In the genomic region with DNA sequence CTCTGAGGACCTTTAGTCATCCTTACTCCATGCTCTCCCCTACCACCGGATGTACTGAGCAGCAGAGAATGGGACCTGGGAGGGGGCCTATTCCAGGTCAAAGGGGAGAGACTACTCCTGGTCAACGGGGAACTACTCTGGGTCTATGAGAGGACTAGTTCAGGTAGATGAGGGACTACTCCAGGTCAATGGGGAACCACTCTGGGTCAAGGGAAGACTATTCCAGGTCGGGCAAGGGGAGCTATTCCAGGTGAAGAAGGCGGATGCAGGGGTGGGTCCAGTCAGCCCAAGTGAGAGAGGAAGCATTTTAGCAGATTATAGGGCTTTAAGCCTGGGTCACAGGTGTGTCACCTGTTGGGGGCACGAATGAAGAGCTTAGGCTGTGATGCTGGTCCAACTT, we compare ENCODE assay signal across 23 cellular contexts. TPM values are rescaled to one million over a fixed set of nuclear protein-coding genes. Genes with fewer than 3 reads are reported as not detected.
A peak's percentile ranks its signal among the peaks of the same experiment; 100 is the strongest.
DNase-seq lines count a peak whose midpoint lies in the region; ATAC-seq lines count a peak whose summit lies in the region.
"Had no signal": no experiment of that assay in that cellular context is flagged by ENCODE, and none has a peak within 500 bp of the region (broad histone marks: within the 10 kb centered on the region; RNA-seq: fewer than 3 reads in every experiment).

No MANE protein-coding gene starts in this region.

- POLR2A ChIA-PET in activated CD4-positive, alpha-beta T cell treated with anti-CD3 and anti-CD28 coated beads for 36 hours (lab: Charles Lee) = interaction anchor here (0.6 to 1.7 kb wide), 4 partner anchors 30 to 53 kb away, joined by 3 to 7 read pairs (median 6); no protein-coding TSS in a partner anchor
- POLR2A ChIA-PET in activated CD4-positive, alpha-beta memory T cell treated with anti-CD3 and anti-CD28 coated beads for 36 hours (lab: Charles Lee) = interaction anchor here (0.8 to 2.9 kb wide), 8 partner anchors 8 to 76 kb away, joined by 3 to 10 read pairs (median 3); partner anchors contain the start of genes CCM2 and TBRG4

- H3K36me3 ChIP-seq in CD4-positive, CD25-positive, alpha-beta regulatory T cell (ENCODE audit: control insufficient read depth, insufficient read depth, low read length) = peaks cover 61% of the 10 kb centered on the region
- peaks cover 3% of the 10 kb centered on the region for H3K36me3 ChIP-seq in H7 (replicated peaks; ENCODE audit: control insufficient read depth, insufficient read depth, low read length)
- H3K36me3 ChIP-seq: ovary had no signal

- H3K9me3 Mint-ChIP-seq in activated CD4-positive, alpha-beta T cell treated with anti-CD3 and anti-CD28 coated beads for 36 hours (ENCODE audit: low read depth) = no peaks in the 10 kb centered on the region
- no peaks in the 10 kb centered on the region for H3K9me3 Mint-ChIP-seq in CD4-positive, CD25-positive, alpha-beta regulatory T cell
- H3K9me3 Mint-ChIP-seq in activated CD4-positive, alpha-beta memory T cell treated with anti-CD3 and anti-CD28 coated beads for 36 hours = no peaks in the 10 kb centered on the region
- no peaks in the 10 kb centered on the region for H3K9me3 Mint-ChIP-seq in memory B cell
- H3K9me3 Mint-ChIP-seq: stimulated activated naive CD8-positive, alpha-beta T cell treated with anti-CD3 and anti-CD28 coated beads, Interleukin-15, amount 100 ng/mL, for 72 hours; type B pancreatic cell had no signal

- H3K27ac ChIP-seq in CD4-positive, CD25-positive, alpha-beta regulatory T cell (ENCODE audit: insufficient read depth, low read length, poor library complexity, severe bottlenecking) = peak overlapping the region; percentile 42
- H3K27ac ChIP-seq: esophagus muscularis mucosa, ovary had no signal

- no peaks in the 10 kb centered on the region for H3K9me3 ChIP-seq in CD4-positive, CD25-positive, alpha-beta regulatory T cell (ENCODE audit: control insufficient read depth in 2 of 2, low read length in 2 of 2)
- H3K9me3 ChIP-seq: esophagus muscularis mucosa, ovary had no signal

- peaks cover 69% of the 10 kb centered on the region for H3K4me1 Mint-ChIP-seq in activated CD4-positive, alpha-beta T cell treated with anti-CD3 and anti-CD28 coated beads for 36 hours
- H3K4me1 Mint-ChIP-seq in CD4-positive, CD25-positive, alpha-beta regulatory T cell = peaks cover 35 to 87% (median 65%) of the 10 kb centered on the region in 4 donors
- peaks cover 78% of the 10 kb centered on the region for H3K4me1 Mint-ChIP-seq in activated CD4-positive, alpha-beta memory T cell treated with anti-CD3 and anti-CD28 coated beads for 36 hours (ENCODE audit: low read depth)
- peaks cover 44% of the 10 kb centered on the region for H3K4me1 Mint-ChIP-seq in memory B cell

- no peaks in the 10 kb centered on the region for H3K27me3 ChIP-seq in CD4-positive, CD25-positive, alpha-beta regulatory T cell (ENCODE audit: control insufficient read depth, insufficient read depth, low read length)
- H3K27me3 ChIP-seq in H7 (ENCODE audit: control insufficient read depth, insufficient read depth, low read length) = no peaks in the 10 kb centered on the region
- H3K27me3 ChIP-seq: esophagus muscularis mucosa, ovary had no signal

- peak overlapping the region; percentile 70 for H3K4me3 ChIP-seq in CD4-positive, CD25-positive, alpha-beta regulatory T cell (ENCODE audit: low read depth, low read length)
- H3K4me3 ChIP-seq in H7 (ENCODE audit: insufficient read depth, low read depth, low read length) = no peak overlapping the region
- H3K4me3 ChIP-seq: esophagus muscularis mucosa, ovary had no signal

- H3K27me3 Mint-ChIP-seq in activated CD4-positive, alpha-beta T cell treated with anti-CD3 and anti-CD28 coated beads for 36 hours = no peaks in the 10 kb centered on the region
- no peaks in the 10 kb centered on the region for H3K27me3 Mint-ChIP-seq in CD4-positive, CD25-positive, alpha-beta regulatory T cell
- H3K27me3 Mint-ChIP-seq in activated CD4-positive, alpha-beta memory T cell treated with anti-CD3 and anti-CD28 coated beads for 36 hours = no peaks in the 10 kb centered on the region
- no peaks in the 10 kb centered on the region for H3K27me3 Mint-ChIP-seq in memory B cell
- H3K27me3 Mint-ChIP-seq: stimulated activated naive CD8-positive, alpha-beta T cell treated with anti-CD3 and anti-CD28 coated beads, Interleukin-15, amount 100 ng/mL, for 72 hours; type B pancreatic cell had no signal

- intact Hi-C loops in activated CD4-positive, alpha-beta T cell treated with anti-CD3 and anti-CD28 coated beads for 36 hours (cut with DNase I, micrococcal nuclease) = loop anchor here in 1 of 2 experiments (10.0 kb wide), 1 partner anchor 541 kb away; the partner anchor contains the start of gene NUDCD3
- intact Hi-C loops in activated CD4-positive, alpha-beta memory T cell treated with anti-CD3 and anti-CD28 coated beads for 36 hours (cut with micrococcal nuclease) = no loop called here

- H3K4me3 Mint-ChIP-seq in activated CD4-positive, alpha-beta T cell treated with anti-CD3 and anti-CD28 coated beads for 36 hours = no peak overlapping the region
- H3K4me3 Mint-ChIP-seq in CD4-positive, CD25-positive, alpha-beta regulatory T cell = peak overlapping the region; percentile 87 to 98 (median 92)
- H3K4me3 Mint-ChIP-seq in activated CD4-positive, alpha-beta memory T cell treated with anti-CD3 and anti-CD28 coated beads for 36 hours = no peak overlapping the region
- peak overlapping the region; percentile 67 for H3K4me3 Mint-ChIP-seq in memory B cell

- CTCF ChIA-PET in activated CD4-positive, alpha-beta T cell treated with anti-CD3 and anti-CD28 coated beads for 36 hours (lab: Charles Lee) = interaction anchor here (0.8 to 1.3 kb wide), 5 partner anchors 8 to 158 kb away, joined by 3 read pairs; no protein-coding TSS in a partner anchor
- CTCF ChIA-PET in activated CD4-positive, alpha-beta memory T cell treated with anti-CD3 and anti-CD28 coated beads for 36 hours (lab: Charles Lee) = interaction anchor here (1.1 to 4.1 kb wide), 2 partner anchors 61 to 101 kb away, joined by 4 to 18 read pairs; no protein-coding TSS in a partner anchor

- ATAC-seq in activated CD4-positive, alpha-beta T cell treated with anti-CD3 and anti-CD28 coated beads for 36 hours = peak; percentile 12
- no peak for ATAC-seq in CD4-positive, CD25-positive, alpha-beta regulatory T cell (ENCODE audit: low read depth in 2 of 2)
- ATAC-seq in memory B cell (ENCODE audit: low read depth) = no peak
- ATAC-seq: HCT116 had no signal

- H3K27ac Mint-ChIP-seq in activated CD4-positive, alpha-beta T cell treated with anti-CD3 and anti-CD28 coated beads for 36 hours = peak overlapping the region; percentile 28
- peak overlapping the region; percentile 12 to 83 (median 81) for H3K27ac Mint-ChIP-seq in CD4-positive, CD25-positive, alpha-beta regulatory T cell
- H3K27ac Mint-ChIP-seq in activated CD4-positive, alpha-beta memory T cell treated with anti-CD3 and anti-CD28 coated beads for 36 hours = peak overlapping the region; percentile 56
- H3K27ac Mint-ChIP-seq in memory B cell = peak overlapping the region; percentile 69

- peaks cover 88% of the 10 kb centered on the region for H3K4me1 ChIP-seq in CD4-positive, CD25-positive, alpha-beta regulatory T cell (ENCODE audit: control insufficient read depth, insufficient read depth, low read length, poor library complexity, severe bottlenecking)

- DNase-seq in activated CD4-positive, alpha-beta T cell treated with anti-CD3 and anti-CD28 coated beads for 36 hours = no peak
- no peak for DNase-seq in activated CD4-positive, alpha-beta T cell treated with anti-CD3 and anti-CD28 coated beads for 1 hour
- no peak for DNase-seq in CD4-positive, CD25-positive, alpha-beta regulatory T cell
- no peak for DNase-seq in activated CD4-positive, alpha-beta memory T cell treated with anti-CD3 and anti-CD28 coated beads for 36 hours
- no peak for DNase-seq in memory B cell (ENCODE audit: low spot score in 2 of 2)
- no peak for DNase-seq in occipital lobe (lab: John Stamatoyannopoulos, UW)
- DNase-seq in H7 = no peak
- no peak for DNase-seq in NCI-H1417 treated with DMSO at 0.1 percent for 48 hours (lab: John Stamatoyannopoulos, UW)
- DNase-seq: activated CD4-positive, CD25-positive, alpha-beta regulatory T cell; anterior cingulate cortex; C1 segment of cervical spinal cord; central memory CD4-positive, alpha-beta T cell; DMS79 treated with DMSO at 0.1 percent for 48 hours; KBM-7; NCI-H2081; NCI-H524; ovary; SHP77; stimulated activated naive CD8-positive, alpha-beta T cell treated with anti-CD3 and anti-CD28 coated beads, Interleukin-15, amount 100 ng/mL, for 72 hours had no signal

- H3K36me3 Mint-ChIP-seq in activated CD4-positive, alpha-beta T cell treated with anti-CD3 and anti-CD28 coated beads for 36 hours (ENCODE audit: low read depth) = peaks cover 32% of the 10 kb centered on the region
- peaks cover 51% of the 10 kb centered on the region for H3K36me3 Mint-ChIP-seq in CD4-positive, CD25-positive, alpha-beta regulatory T cell
- peaks cover 24% of the 10 kb centered on the region for H3K36me3 Mint-ChIP-seq in activated CD4-positive, alpha-beta memory T cell treated with anti-CD3 and anti-CD28 coated beads for 36 hours
- peaks cover 24% of the 10 kb centered on the region for H3K36me3 Mint-ChIP-seq in memory B cell

RNA-seq across cellular contexts. Expression of gene CCM2, which starts 35.4 kb away (rescaled TPM):
- total RNA-seq in activated CD4-positive, alpha-beta T cell treated with anti-CD3 and anti-CD28 coated beads for 36 hours = 10 to 100 TPM; 70.1 to 80.1 TPM
- 190 TPM for total RNA-seq in CD4-positive, CD25-positive, alpha-beta regulatory T cell
- 100 to 1,000 TPM; 139 to 163 (median 156) TPM for polyA plus RNA-seq in CD4-positive, CD25-positive, alpha-beta regulatory T cell
- total RNA-seq in activated CD4-positive, alpha-beta memory T cell treated with anti-CD3 and anti-CD28 coated beads for 36 hours = 10 to 100 TPM; 85.2 to 89.6 TPM
- 23.4 TPM for total RNA-seq in occipital lobe
- total RNA-seq in H7 (2014; rRNA removed; shearing (Covaris generic)) = 42.4 and 43.9 TPM in 2 replicates

RNA-seq across cellular contexts. Expression of gene NACAD, which starts 53.4 kb away (rescaled TPM):
- under 1 TPM; 0.14 to 0.21 TPM for total RNA-seq in activated CD4-positive, alpha-beta T cell treated with anti-CD3 and anti-CD28 coated beads for 36 hours
- total RNA-seq in CD4-positive, CD25-positive, alpha-beta regulatory T cell = 0.07 TPM
- not detected for polyA plus RNA-seq in CD4-positive, CD25-positive, alpha-beta regulatory T cell
- total RNA-seq in activated CD4-positive, alpha-beta memory T cell treated with anti-CD3 and anti-CD28 coated beads for 36 hours = under 1 TPM; 0.10 to 0.21 TPM
- total RNA-seq in occipital lobe = 5.5 TPM
- 1.5 and 1.7 TPM in 2 replicates for total RNA-seq in H7 (2014; rRNA removed; shearing (Covaris generic))
- total RNA-seq: T-helper 1 cell treated with Interleukin-12 subunit alpha and Interleukin-12 subunit beta and Interleukin-4 antibody, amounts not matched to agents 30 ng/mL and 1 ng/mL, for 36 hours had no signal

RNA-seq across cellular contexts. Expression of gene MYO1G, which starts 56.6 kb away (rescaled TPM):
- total RNA-seq in activated CD4-positive, alpha-beta T cell treated with anti-CD3 and anti-CD28 coated beads for 36 hours = 100 to 1,000 TPM; 369 to 376 TPM
- 427 TPM for total RNA-seq in CD4-positive, CD25-positive, alpha-beta regulatory T cell
- 100 to 1,000 TPM; 132 to 229 (median 160) TPM for polyA plus RNA-seq in CD4-positive, CD25-positive, alpha-beta regulatory T cell
- total RNA-seq in activated CD4-positive, alpha-beta memory T cell treated with anti-CD3 and anti-CD28 coated beads for 36 hours = 100 to 1,000 TPM; 429 to 436 TPM
- total RNA-seq in occipital lobe = 0.47 TPM
- total RNA-seq in H7 (2014; rRNA removed; shearing (Covaris generic)) = not detected in 2 replicates

Comparison
In these comparisons a context has a peak if more than half of its experiments do, and no peak if none do; other contexts are left out.
1. H3K27ac Mint-ChIP-seq: peak in every context shown above with its lines; median percentile 81 in CD4-positive, CD25-positive, alpha-beta regulatory T cell; 69 in memory B cell; 56 in activated CD4-positive, alpha-beta memory T cell treated with anti-CD3 and anti-CD28 coated beads for 36 hours; 28 in activated CD4-positive, alpha-beta T cell treated with anti-CD3 and anti-CD28 coated beads for 36 hours.
2. H3K4me3 Mint-ChIP-seq: peak in CD4-positive, CD25-positive, alpha-beta regulatory T cell (4 of 4) and memory B cell (single experiment); none in activated CD4-positive, alpha-beta T cell treated with anti-CD3 and anti-CD28 coated beads for 36 hours (single experiment) and activated CD4-positive, alpha-beta memory T cell treated with anti-CD3 and anti-CD28 coated beads for 36 hours (single experiment).
3. RNA of gene MYO1G, which starts 56.6 kb away (total RNA-seq): 429 to 436 TPM in activated CD4-positive, alpha-beta memory T cell treated with anti-CD3 and anti-CD28 coated beads for 36 hours, 427 TPM in CD4-positive, CD25-positive, alpha-beta regulatory T cell (single experiment) and 369 to 376 TPM in activated CD4-positive, alpha-beta T cell treated with anti-CD3 and anti-CD28 coated beads for 36 hours; 0.47 TPM in occipital lobe (single experiment) and not detected in H7; every median in the first group is over 100 times any median in the second.